Comparison of ENCODE assay signal across 12 cellular contexts in the genomic region with DNA sequence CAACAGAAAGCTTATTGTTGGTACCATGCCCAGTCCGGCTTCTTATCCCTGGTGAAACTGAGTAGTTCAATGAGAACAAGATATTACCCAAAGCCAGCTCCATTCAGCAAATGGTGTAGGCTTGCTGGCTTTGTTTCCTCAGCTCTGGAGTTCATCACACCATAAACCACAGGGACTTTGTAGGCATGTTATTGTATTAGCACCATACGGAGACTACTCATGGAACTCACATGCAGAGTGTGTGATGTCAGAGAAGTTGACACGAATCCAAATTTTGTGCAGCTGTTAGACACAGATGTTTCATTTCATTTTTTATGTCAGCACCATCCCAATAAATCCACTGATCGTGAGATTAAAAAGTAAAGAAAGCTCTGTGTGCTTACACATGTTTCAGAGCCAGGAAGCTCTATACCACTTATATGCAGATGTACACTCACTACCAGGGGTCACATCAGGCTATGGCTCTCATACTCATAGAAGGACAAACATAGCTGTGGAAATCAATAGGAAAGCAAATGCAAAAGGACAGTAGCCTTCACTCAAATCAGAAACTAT.
A peak's percentile ranks its signal among the peaks of the same experiment; 100 is the strongest.
DNase-seq lines count a peak whose midpoint lies in the region; ATAC-seq, FAIRE-seq and TF ChIP-seq lines count a peak whose summit lies in the region.
"Had no signal": no experiment of that assay in that cellular context is flagged by ENCODE, and none has a peak within 500 bp of the region (broad histone marks: within the 10 kb centered on the region; RNA-seq: fewer than 3 reads in every experiment).

No MANE protein-coding gene starts in this region.

- H3K27ac ChIP-seq in right atrium auricular region (no peak overlapping the region), brain microvascular endothelial cell (peak overlapping the region; percentile 48), keratinocyte (ENCODE audit: control insufficient read depth, insufficient read depth, low read length) (peak overlapping the region; percentile 80)

- H3K4me3 Mint-ChIP-seq in type B pancreatic cell, result no peak overlapping the region

- H3K27me3 ChIP-seq in right atrium auricular region (no peaks in the 10 kb centered on the region), brain microvascular endothelial cell (replicated peaks) (no peaks in the 10 kb centered on the region), keratinocyte (ENCODE audit: control insufficient read depth, extremely low read depth, insufficient read depth, low read length) (no peaks in the 10 kb centered on the region)

- FAIRE-seq in keratinocyte (lab: Jason Lieb, UNC), result peak; percentile 86
- FAIRE-seq: TTC549 had no signal

- in situ Hi-C loops in brain microvascular endothelial cell (cut with HindIII; ENCODE audit: low pct_ligation_motif_present, low sequenced_read_pairs), result no loop called here

- H2AFZ ChIP-seq in keratinocyte (ENCODE audit: control insufficient read depth, low read length), result no peak overlapping the region

- peaks cover 0 to 18% of the 10 kb centered on the region in 2 donors for H3K4me1 ChIP-seq in right atrium auricular region
- H3K4me1 ChIP-seq in keratinocyte (ENCODE audit: control insufficient read depth, extremely low read depth, insufficient read depth, low read length), result peaks cover 39% of the 10 kb centered on the region

- no peaks in the 10 kb centered on the region for H4K20me1 ChIP-seq in keratinocyte (ENCODE audit: control insufficient read depth, extremely low read depth, insufficient read depth, low read length)

- H3K27ac Mint-ChIP-seq in type B pancreatic cell, result peak overlapping the region; percentile 13

- DNase-seq in Right ventricle myocardium inferior (ENCODE audit: missing footprints), result no peak
- no peak for DNase-seq in right atrium auricular region (ENCODE audit: low spot score)
- DNase-seq in brain microvascular endothelial cell, result peak; percentile 83
- no peak for DNase-seq in keratinocyte (ENCODE audit: low read depth, low spot score)
- DNase-seq in type B pancreatic cell (ENCODE audit: extremely low spot score, unreplicated experiment), result no peak
- no peak for DNase-seq in SKM-1 treated with dmso at 0.1 percent for 144 hours (lab: John Stamatoyannopoulos, UW; ENCODE audit: unreplicated experiment)
- no peak for DNase-seq in DMS53 (lab: John Stamatoyannopoulos, UW)
- DNase-seq: AML-193; NCI-H2081 treated with DMSO at 0.1 percent for 48 hours; stimulated activated naive CD4-positive, alpha-beta T cell treated with Interleukin-2 at 50 U/mL for 16 hours had no signal

- no peaks in the 10 kb centered on the region for H3K79me2 ChIP-seq in keratinocyte (ENCODE audit: control insufficient read depth, insufficient read depth, low read length)

- H3K9me3 Mint-ChIP-seq in type B pancreatic cell, result no peaks in the 10 kb centered on the region

- intact Hi-C loops in Right ventricle myocardium inferior (cut with DNase I), result no loop called here

- no peaks in the 10 kb centered on the region for H3K9me1 ChIP-seq in keratinocyte (ENCODE audit: control insufficient read depth, extremely low read depth, insufficient read depth, low read length)

- H3K36me3 ChIP-seq in right atrium auricular region, result no peaks in the 10 kb centered on the region
- H3K36me3 ChIP-seq in brain microvascular endothelial cell (replicated peaks), result no peaks in the 10 kb centered on the region
- H3K36me3 ChIP-seq in keratinocyte (ENCODE audit: control insufficient read depth in 2 of 2, extremely low read depth in 1 of 2, insufficient read depth in 2 of 2, low read length in 2 of 2), result no peaks in the 10 kb centered on the region

- no peak overlapping the region for H3K4me2 ChIP-seq in keratinocyte (ENCODE audit: control insufficient read depth, extremely low read depth, insufficient read depth, low read depth, low read length)

- ATAC-seq in Right ventricle myocardium inferior (peak; percentile 80), HG02885 (IDR thresholded peaks at IDR 0.05; ENCODE audit: poor library complexity, unreplicated experiment) (no peak)

- H3K36me3 Mint-ChIP-seq in type B pancreatic cell, result no peaks in the 10 kb centered on the region

- no peaks in the 10 kb centered on the region for H3K27me3 Mint-ChIP-seq in type B pancreatic cell

- H3K9me3 ChIP-seq in right atrium auricular region, result no peaks in the 10 kb centered on the region
- H3K9me3 ChIP-seq in keratinocyte (ENCODE audit: control insufficient read depth, low read depth, low read length), result no peaks in the 10 kb centered on the region

- dilution Hi-C loops in keratinocyte (cut with MboI; ENCODE audit: extremely low pct_ligation_motif_present, low sequenced_read_pairs), result no loop called here

- peaks cover 28% of the 10 kb centered on the region for H3K4me1 Mint-ChIP-seq in type B pancreatic cell (ENCODE audit: unreplicated experiment)

- TF ChIP-seq CTCF in right atrium auricular region (IDR thresholded peaks at IDR 0.05) (no peak), brain microvascular endothelial cell (IDR thresholded peaks at IDR 0.05; ENCODE audit: low read depth, low read length, missing control alignments) (no peak), keratinocyte (optimal IDR thresholded peaks at IDR 0.05 in 1 of 3, IDR thresholded peaks at IDR 0.05 in 1 of 3, conservative IDR thresholded peaks at IDR 0.05 in 1 of 3; ENCODE audit: extremely low read depth in 1 of 3, insufficient read depth in 2 of 3, low read length in 3 of 3) (no peak), type B pancreatic cell (conservative IDR thresholded peaks at IDR 0.05) (no peak)

- H3K4me3 ChIP-seq in right atrium auricular region (no peak overlapping the region), brain microvascular endothelial cell (ENCODE audit: low read depth, low read length) (no peak overlapping the region), keratinocyte (ENCODE audit: control insufficient read depth in 2 of 3, extremely low read depth in 1 of 3, insufficient read depth in 2 of 3, low read depth in 1 of 3, low read length in 3 of 3) (no peak overlapping the region)

- no peak overlapping the region for H3K9ac ChIP-seq in keratinocyte (ENCODE audit: control insufficient read depth, extremely low read depth, insufficient read depth, low read length)

Comparison
In these comparisons a context has a peak if more than half of its experiments do, and no peak if none do; other contexts are left out.
1. H3K27ac ChIP-seq: peak in brain microvascular endothelial cell (single experiment) and keratinocyte (single experiment); none in right atrium auricular region (0 of 2).